19 cellular contexts compared by ENCODE assay signal in genomic region chr14:58793096-58793740, GRCh38.
A peak's percentile ranks its signal among the peaks of the same experiment; 100 is the strongest.
DNase-seq lines count a peak whose midpoint lies in the region; ATAC-seq, FAIRE-seq and TF ChIP-seq lines count a peak whose summit lies in the region.
"Had no signal": no experiment of that assay in that cellular context is flagged by ENCODE, and none has a peak within 500 bp of the region (broad histone marks: within the 10 kb centered on the region; RNA-seq: fewer than 3 reads in every experiment).

No MANE protein-coding gene starts in this region.

- H3K9me3 ChIP-seq in MM.1S (replicated peaks; ENCODE audit: insufficient read depth, low read length) = no peaks in the 10 kb centered on the region

- H3K36me3 ChIP-seq in ACC112 (ENCODE audit: insufficient read depth, low read length) = no peaks in the 10 kb centered on the region
- H3K36me3 ChIP-seq in MM.1S (replicated peaks; ENCODE audit: insufficient read depth, low read length) = no peaks in the 10 kb centered on the region
- H3K36me3 ChIP-seq: BLaER1 had no signal

- H3K27ac ChIP-seq in ACC112 (ENCODE audit: low read depth, low read length) = 0 out of 2 replicates have a peak overlapping the region, but pooled peaks have one; percentile 25
- H3K27ac ChIP-seq in MM.1S (ENCODE audit: low read length) = no peak overlapping the region
- H3K27ac ChIP-seq: BLaER1 had no signal

- H3K27me3 ChIP-seq in ACC112 (ENCODE audit: insufficient read depth, low read length) (peaks cover 26% of the 10 kb centered on the region), MM.1S (replicated peaks; ENCODE audit: insufficient read depth, low read length) (no peaks in the 10 kb centered on the region)
- H3K27me3 ChIP-seq: BLaER1 had no signal

- H3K9me2 ChIP-seq in MM.1S (replicated peaks; ENCODE audit: insufficient read depth, low read length) = no peaks in the 10 kb centered on the region

- no peak for ATAC-seq in GM19452 (IDR thresholded peaks at IDR 0.05; ENCODE audit: unreplicated experiment)

- FAIRE-seq in HTR-8/SVneo (lab: Jason Lieb, UNC) = peak; percentile 70
- FAIRE-seq: GM12891, H54 had no signal

- TF ChIP-seq CTCF in fibroblast of mammary gland (conservative IDR thresholded peaks at IDR 0.05; ENCODE audit: control insufficient read depth, insufficient read depth, low read depth, low read length) (no peak), MM.1S (IDR thresholded peaks at IDR 0.05; ENCODE audit: low read length) (no peak)

- no peak overlapping the region for H3K4me2 ChIP-seq in MM.1S (ENCODE audit: low read depth, low read length)
- H3K4me2 ChIP-seq: BLaER1 had no signal

- no peak overlapping the region for H3K4me3 ChIP-seq in ACC112 (ENCODE audit: low read depth, low read length)
- no peak overlapping the region for H3K4me3 ChIP-seq in fibroblast of mammary gland (ENCODE audit: control insufficient read depth, low read depth, low read length)
- H3K4me3 ChIP-seq in MM.1S (ENCODE audit: low read length) = no peak overlapping the region
- H3K4me3 ChIP-seq: BLaER1 had no signal

- DNase-seq in HTR-8/SVneo (ENCODE audit: insufficient read length, low spot score) (no peak), fibroblast of mammary gland (ENCODE audit: low read depth) (peak; percentile 24), renal cortical epithelial cell (ENCODE audit: low read depth) (peak; percentile 62), MM.1S (no peak), NCI-H1092 (lab: John Stamatoyannopoulos, UW) (no peak)
- DNase-seq: CD4-positive, alpha-beta memory T cell; DMS53; HFFc6; NCI-H1105 treated with DMSO at 0.1 percent for 48 hours; NCI-H1694 treated with DMSO at 0.1 percent for 48 hours; NCI-H510A; NCI-H748 treated with DMSO at 0.1 percent for 48 hours; NK-92 treated with Interleukin-12 subunit alpha and Interleukin-12 subunit beta, amount 100 ng/mL, for 24 hours; Right ventricle myocardium superior had no signal

- H3K79me2 ChIP-seq in ACC112 (ENCODE audit: control insufficient read depth, insufficient read depth, low read length, unreplicated experiment) = no peaks in the 10 kb centered on the region
- no peaks in the 10 kb centered on the region for H3K79me2 ChIP-seq in MM.1S (ENCODE audit: low read length)

- H2AFZ ChIP-seq in ACC112 (ENCODE audit: low read length, unreplicated experiment) (no peak overlapping the region), MM.1S (ENCODE audit: low read length) (no peak overlapping the region)

- no peak overlapping the region for H3K9ac ChIP-seq in MM.1S (ENCODE audit: low read length)
- H3K9ac ChIP-seq: BLaER1 had no signal

- H3K4me1 ChIP-seq in ACC112 (ENCODE audit: control insufficient read depth, insufficient read depth, low read length, unreplicated experiment) = peaks cover 10% of the 10 kb centered on the region
- H3K4me1 ChIP-seq in MM.1S (ENCODE audit: low read length) = peaks cover 14% of the 10 kb centered on the region; the same call in 1 of the 2 replicates

- H3F3A ChIP-seq in MM.1S (ENCODE audit: insufficient read depth, low read length) = 0 out of 2 replicates have a peak, but pooled peaks cover 5% of the 10 kb centered on the region

- no peaks in the 10 kb centered on the region for H4K20me1 ChIP-seq in MM.1S (ENCODE audit: insufficient read depth, low read length)
- H4K20me1 ChIP-seq: BLaER1 had no signal

Comparison
In these comparisons a context has a peak if more than half of its experiments do, and no peak if none do; other contexts are left out.
1. DNase-seq: peak in fibroblast of mammary gland (single experiment) and renal cortical epithelial cell (single experiment); none in HTR-8/SVneo (single experiment), MM.1S (single experiment) and NCI-H1092 (single experiment).